Comparison of ENCODE assay signal across 1 cellular context in the genomic region with DNA sequence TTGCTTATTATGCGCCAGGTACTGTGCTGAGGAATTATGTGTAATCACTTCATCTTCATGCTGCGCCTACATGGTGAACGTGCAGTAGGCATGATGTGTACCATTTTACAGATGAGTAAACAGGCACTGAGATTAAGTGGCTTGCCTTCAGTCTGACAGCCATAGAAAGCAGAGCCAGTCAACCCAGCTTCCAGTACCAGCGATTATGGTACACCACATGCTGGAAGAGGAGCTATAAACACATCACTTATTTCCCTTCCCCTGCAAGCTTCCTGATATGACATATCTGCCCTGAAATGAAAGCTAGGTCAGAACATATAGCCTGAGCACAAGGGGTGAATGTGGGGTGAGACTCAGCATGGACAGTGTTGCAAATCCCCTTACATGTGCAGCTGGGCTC.
TF ChIP-seq lines count a peak whose summit lies in the region.

No MANE protein-coding gene starts in this region.

TF ChIP-seq in IMR-90, 13 proteins besides CTCF, POLR2A, EP300 and RAD21:
- TF ChIP-seq BHLHE40 (IDR thresholded peaks at IDR 0.05; ENCODE audit: low read depth, low read length) (no peak), MXI1 (IDR thresholded peaks at IDR 0.05; ENCODE audit: borderline replicate concordance, low read depth, low read length) (no peak), CEBPB (IDR thresholded peaks at IDR 0.05; ENCODE audit: low read depth, low read length) (no peak), NFE2L2 (IDR thresholded peaks at IDR 0.05; ENCODE audit: low read depth, low read length) (no peak), RFX5 (IDR thresholded peaks at IDR 0.05; ENCODE audit: low read depth, low read length) (no peak), USF2 (IDR thresholded peaks at IDR 0.05; ENCODE audit: low read depth, low read length) (no peak), MAFK (IDR thresholded peaks at IDR 0.05; ENCODE audit: low read depth, low read length) (no peak), FOS (IDR thresholded peaks at IDR 0.05; ENCODE audit: low read depth, low read length) (no peak), CHD1 (IDR thresholded peaks at IDR 0.05; ENCODE audit: low read depth, low read length) (no peak), RCOR1 (IDR thresholded peaks at IDR 0.05; ENCODE audit: insufficient replicate concordance, low read length) (no peak), SMC3 (IDR thresholded peaks at IDR 0.05; ENCODE audit: low read depth, low read length) (no peak), MAZ (IDR thresholded peaks at IDR 0.05; ENCODE audit: borderline replicate concordance, low read depth, low read length) (no peak)
